ENCODE assay signal across 8 cellular contexts in genomic region chr17:17119533-17119932, GRCh38.
DNase-seq lines count a peak whose midpoint lies in the region; ATAC-seq and TF ChIP-seq lines count a peak whose summit lies in the region.

No MANE protein-coding gene starts in this region.

- H4K20me1 ChIP-seq in MM.1S (ENCODE audit: insufficient read depth, low read length) = peaks cover 7% of the 10 kb centered on the region

- peaks cover 21 to 86% (median 61%) of the 10 kb centered on the region in 4 donors for H3K4me1 Mint-ChIP-seq in CD4-positive, CD25-positive, alpha-beta regulatory T cell
- H3K4me1 Mint-ChIP-seq in mesothelial cell of epicardium = peaks cover 13% of the 10 kb centered on the region

- TF ChIP-seq CTCF in RWPE2 (IDR thresholded peaks at IDR 0.05; ENCODE audit: poor library complexity, severe bottlenecking) = no peak
- no peak for TF ChIP-seq CTCF in ascending aorta (IDR thresholded peaks at IDR 0.05)
- no peak for TF ChIP-seq CTCF in mesothelial cell of epicardium (IDR thresholded peaks at IDR 0.05; ENCODE audit: unreplicated experiment)
- no peak for TF ChIP-seq CTCF in MM.1S (IDR thresholded peaks at IDR 0.05; ENCODE audit: low read length)

- H3K4me3 Mint-ChIP-seq in CD4-positive, CD25-positive, alpha-beta regulatory T cell = peak overlapping the region in 3 of 4 donors; percentile 64 to 76 (median 66)
- H3K4me3 Mint-ChIP-seq in mesothelial cell of epicardium = no peak overlapping the region

- no peaks in the 10 kb centered on the region for H3K9me3 Mint-ChIP-seq in CD4-positive, CD25-positive, alpha-beta regulatory T cell
- no peaks in the 10 kb centered on the region for H3K9me3 Mint-ChIP-seq in mesothelial cell of epicardium

- H3K9me3 ChIP-seq in CD4-positive, CD25-positive, alpha-beta regulatory T cell (ENCODE audit: control insufficient read depth in 2 of 2, low read length in 2 of 2) = no peaks in the 10 kb centered on the region
- no peaks in the 10 kb centered on the region for H3K9me3 ChIP-seq in RWPE2 (ENCODE audit: severe bottlenecking)
- H3K9me3 ChIP-seq in ascending aorta = no peaks in the 10 kb centered on the region
- no peaks in the 10 kb centered on the region for H3K9me3 ChIP-seq in stomach smooth muscle (ENCODE audit: control insufficient read depth in 2 of 2, low read length in 2 of 2)
- no peaks in the 10 kb centered on the region for H3K9me3 ChIP-seq in MM.1S (replicated peaks; ENCODE audit: insufficient read depth, low read length)

- no peak overlapping the region for H2AFZ ChIP-seq in MM.1S (ENCODE audit: low read length)

- no peaks in the 10 kb centered on the region for H3K27me3 ChIP-seq in CD4-positive, CD25-positive, alpha-beta regulatory T cell (ENCODE audit: control insufficient read depth, insufficient read depth, low read length)
- H3K27me3 ChIP-seq in RWPE2 (ENCODE audit: insufficient read depth, poor library complexity, severe bottlenecking) (no peaks in the 10 kb centered on the region), ascending aorta (no peaks in the 10 kb centered on the region), stomach smooth muscle (ENCODE audit: control insufficient read depth in 1 of 2, insufficient read depth in 2 of 2, low read length in 2 of 2) (no peaks in the 10 kb centered on the region), MM.1S (replicated peaks; ENCODE audit: insufficient read depth, low read length) (no peaks in the 10 kb centered on the region)

- peaks cover 56% of the 10 kb centered on the region for H3K4me1 ChIP-seq in CD4-positive, CD25-positive, alpha-beta regulatory T cell (ENCODE audit: control insufficient read depth, insufficient read depth, low read length, poor library complexity, severe bottlenecking)
- H3K4me1 ChIP-seq in RWPE2 (ENCODE audit: insufficient read depth, poor library complexity, severe bottlenecking) = peaks cover 4% of the 10 kb centered on the region
- H3K4me1 ChIP-seq in ascending aorta = peaks cover 21 to 37% of the 10 kb centered on the region in 2 donors
- H3K4me1 ChIP-seq in stomach smooth muscle (ENCODE audit: control insufficient read depth, insufficient read depth, low read length) = peaks cover 51% of the 10 kb centered on the region
- H3K4me1 ChIP-seq in MM.1S (ENCODE audit: low read length) = no peaks in the 10 kb centered on the region

- no peaks in the 10 kb centered on the region for H3K36me3 Mint-ChIP-seq in CD4-positive, CD25-positive, alpha-beta regulatory T cell
- no peaks in the 10 kb centered on the region for H3K36me3 Mint-ChIP-seq in mesothelial cell of epicardium

- peak overlapping the region; percentile 89 to 91 (median 90) for H3K27ac Mint-ChIP-seq in CD4-positive, CD25-positive, alpha-beta regulatory T cell
- peak overlapping the region; percentile 64 for H3K27ac Mint-ChIP-seq in mesothelial cell of epicardium

- H3K36me3 ChIP-seq in CD4-positive, CD25-positive, alpha-beta regulatory T cell (ENCODE audit: control insufficient read depth, insufficient read depth, low read length) = no peaks in the 10 kb centered on the region
- H3K36me3 ChIP-seq in RWPE2 (ENCODE audit: low read depth) (peaks cover 7% of the 10 kb centered on the region), ascending aorta (no peaks in the 10 kb centered on the region), stomach smooth muscle (ENCODE audit: control insufficient read depth in 2 of 2, insufficient read depth in 2 of 2, low read length in 2 of 2) (no peaks in the 10 kb centered on the region), MM.1S (replicated peaks; ENCODE audit: insufficient read depth, low read length) (no peaks in the 10 kb centered on the region)

- H3K27ac ChIP-seq in CD4-positive, CD25-positive, alpha-beta regulatory T cell (ENCODE audit: insufficient read depth, low read length, poor library complexity, severe bottlenecking) = peak overlapping the region; percentile 76
- H3K27ac ChIP-seq in RWPE2 (ENCODE audit: poor library complexity, severe bottlenecking) (peak overlapping the region; percentile 53), ascending aorta (peak overlapping the region; percentile 54 to 63), stomach smooth muscle (ENCODE audit: low read length) (peak overlapping the region; percentile 24), MM.1S (ENCODE audit: low read length) (no peak overlapping the region)

- ATAC-seq in CD4-positive, CD25-positive, alpha-beta regulatory T cell (ENCODE audit: low read depth in 2 of 2) = peak; percentile 89 to 93
- ATAC-seq in RWPE2 (ENCODE audit: low read depth) = peak; percentile 62

- intact Hi-C loops in ascending aorta (cut with DNase I) = loop anchor here (10.0 kb wide), 1 partner anchor 115 kb away; no protein-coding TSS in a partner anchor

- 0 out of 2 replicates have a peak, but pooled peaks cover 5% of the 10 kb centered on the region for H3F3A ChIP-seq in MM.1S (ENCODE audit: insufficient read depth, low read length)

- H3K4me2 ChIP-seq in MM.1S (ENCODE audit: low read depth, low read length) = no peak overlapping the region

- DNase-seq in CD4-positive, CD25-positive, alpha-beta regulatory T cell = peak; percentile 23 to 87 (median 61)
- no peak for DNase-seq in RWPE2 (ENCODE audit: low spot score)
- DNase-seq in ascending aorta (ENCODE audit: low spot score in 2 of 2) = no peak
- DNase-seq in mesothelial cell of epicardium (ENCODE audit: low spot score in 2 of 2, unreplicated experiment in 2 of 2) = no peak
- DNase-seq in nucleus accumbens (lab: John Stamatoyannopoulos, UW) = no peak
- DNase-seq in SKM-1 (lab: John Stamatoyannopoulos, UW; ENCODE audit: unreplicated experiment) = no peak
- DNase-seq in MM.1S = no peak

- H3K9ac ChIP-seq in stomach smooth muscle (ENCODE audit: low read length in 2 of 2) (no peak overlapping the region), MM.1S (ENCODE audit: low read length) (no peak overlapping the region)

- H3K27me3 Mint-ChIP-seq in CD4-positive, CD25-positive, alpha-beta regulatory T cell = no peaks in the 10 kb centered on the region
- no peaks in the 10 kb centered on the region for H3K27me3 Mint-ChIP-seq in mesothelial cell of epicardium (ENCODE audit: low read depth)

- peak overlapping the region; percentile 47 for H3K4me3 ChIP-seq in CD4-positive, CD25-positive, alpha-beta regulatory T cell (ENCODE audit: low read depth, low read length)
- H3K4me3 ChIP-seq in RWPE2 (ENCODE audit: severe bottlenecking) (no peak overlapping the region), ascending aorta (no peak overlapping the region), stomach smooth muscle (ENCODE audit: low read length in 2 of 2) (no peak overlapping the region), MM.1S (ENCODE audit: low read length) (no peak overlapping the region)

- H3K79me2 ChIP-seq in MM.1S (ENCODE audit: low read length) = peaks cover 96% of the 10 kb centered on the region

- H3K9me2 ChIP-seq in MM.1S (replicated peaks; ENCODE audit: insufficient read depth, low read length) = no peaks in the 10 kb centered on the region

Comparison
In these comparisons a context has a peak if more than half of its experiments do, and no peak if none do; other contexts are left out.
1. DNase-seq: peak in CD4-positive, CD25-positive, alpha-beta regulatory T cell (3 of 3); none in RWPE2 (single experiment), ascending aorta (0 of 2), mesothelial cell of epicardium (0 of 2), nucleus accumbens (0 of 56), SKM-1 (single experiment) and MM.1S (single experiment).